In the genomic region with DNA sequence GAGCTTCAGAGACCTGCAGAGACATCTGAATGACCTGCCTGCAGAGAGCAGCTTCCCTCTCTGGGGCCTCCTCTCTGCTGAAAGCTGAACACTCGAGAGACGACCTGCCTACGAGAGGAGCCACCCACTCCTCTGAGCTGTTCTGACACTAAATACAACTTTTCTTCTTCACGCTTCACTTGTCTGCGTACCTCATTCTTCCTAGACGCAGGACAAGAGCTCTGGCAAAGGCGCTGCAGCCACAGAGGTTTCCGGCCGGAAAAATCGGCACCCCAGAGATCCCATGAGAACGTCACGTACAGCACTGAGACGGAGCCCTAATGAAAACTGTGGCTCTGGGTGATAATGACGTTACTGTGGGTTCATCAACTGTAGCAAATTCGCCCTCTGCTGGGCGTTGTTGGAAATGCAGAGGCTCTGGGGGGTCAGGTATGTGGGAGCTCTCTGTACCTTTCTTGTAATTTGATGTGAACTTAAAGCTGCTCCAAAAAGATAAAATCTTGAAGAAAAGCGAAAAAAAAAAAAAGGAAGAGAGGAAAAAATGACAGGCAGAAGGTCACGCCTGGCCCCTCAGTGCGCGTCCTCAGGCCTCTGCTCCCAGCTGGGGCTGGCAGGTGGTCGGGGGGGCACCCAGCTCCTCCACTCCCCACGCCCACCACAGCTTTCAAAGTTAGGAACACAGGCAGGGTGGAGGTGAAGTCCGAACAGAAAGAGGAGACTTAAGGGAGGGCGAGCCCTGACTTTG, we compare ENCODE assay signal across 1 cellular context.
TF ChIP-seq lines count a peak whose summit lies in the region.

No MANE protein-coding gene starts in this region.

TF ChIP-seq in HEK293, 187 proteins besides CTCF, POLR2A, EP300 and RAD21 (continued from another document):
- TF ChIP-seq, protein P1, sequence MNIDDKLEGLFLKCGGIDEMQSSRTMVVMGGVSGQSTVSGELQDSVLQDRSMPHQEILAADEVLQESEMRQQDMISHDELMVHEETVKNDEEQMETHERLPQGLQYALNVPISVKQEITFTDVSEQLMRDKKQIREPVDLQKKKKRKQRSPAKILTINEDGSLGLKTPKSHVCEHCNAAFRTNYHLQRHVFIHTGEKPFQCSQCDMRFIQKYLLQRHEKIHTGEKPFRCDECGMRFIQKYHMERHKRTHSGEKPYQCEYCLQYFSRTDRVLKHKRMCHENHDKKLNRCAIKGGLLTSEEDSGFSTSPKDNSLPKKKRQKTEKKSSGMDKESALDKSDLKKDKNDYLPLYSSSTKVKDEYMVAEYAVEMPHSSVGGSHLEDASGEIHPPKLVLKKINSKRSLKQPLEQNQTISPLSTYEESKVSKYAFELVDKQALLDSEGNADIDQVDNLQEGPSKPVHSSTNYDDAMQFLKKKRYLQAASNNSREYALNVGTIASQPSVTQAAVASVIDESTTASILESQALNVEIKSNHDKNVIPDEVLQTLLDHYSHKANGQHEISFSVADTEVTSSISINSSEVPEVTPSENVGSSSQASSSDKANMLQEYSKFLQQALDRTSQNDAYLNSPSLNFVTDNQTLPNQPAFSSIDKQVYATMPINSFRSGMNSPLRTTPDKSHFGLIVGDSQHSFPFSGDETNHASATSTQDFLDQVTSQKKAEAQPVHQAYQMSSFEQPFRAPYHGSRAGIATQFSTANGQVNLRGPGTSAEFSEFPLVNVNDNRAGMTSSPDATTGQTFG (tag by site-specific recombination; IDR thresholded peaks at IDR 0.05; ENCODE audit: borderline replicate concordance) = no peak
- TF ChIP-seq ZNF174 (tag by site-specific recombination; IDR thresholded peaks at IDR 0.05) (no peak), ZNF76 (tag by site-specific recombination; IDR thresholded peaks at IDR 0.05; ENCODE audit: borderline replicate concordance, low read depth) (no peak), ZNF16 (tag by site-specific recombination; IDR thresholded peaks at IDR 0.05; ENCODE audit: low read depth) (no peak), ZNF707 (tag by site-specific recombination; IDR thresholded peaks at IDR 0.05) (no peak), SP7 (tag by site-specific recombination; IDR thresholded peaks at IDR 0.05) (no peak), ZNF391 (tag by site-specific recombination; IDR thresholded peaks at IDR 0.05; ENCODE audit: borderline replicate concordance, low read depth) (no peak), SETDB1 (IDR thresholded peaks at IDR 0.05; ENCODE audit: insufficient read length, low read length) (peak; percentile 50)
- TF ChIP-seq, protein P2, sequence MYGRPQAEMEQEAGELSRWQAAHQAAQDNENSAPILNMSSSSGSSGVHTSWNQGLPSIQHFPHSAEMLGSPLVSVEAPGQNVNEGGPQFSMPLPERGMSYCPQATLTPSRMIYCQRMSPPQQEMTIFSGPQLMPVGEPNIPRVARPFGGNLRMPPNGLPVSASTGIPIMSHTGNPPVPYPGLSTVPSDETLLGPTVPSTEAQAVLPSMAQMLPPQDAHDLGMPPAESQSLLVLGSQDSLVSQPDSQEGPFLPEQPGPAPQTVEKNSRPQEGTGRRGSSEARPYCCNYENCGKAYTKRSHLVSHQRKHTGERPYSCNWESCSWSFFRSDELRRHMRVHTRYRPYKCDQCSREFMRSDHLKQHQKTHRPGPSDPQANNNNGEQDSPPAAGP (tag by site-specific recombination; IDR thresholded peaks at IDR 0.05) = no peak
- TF ChIP-seq, protein P3, sequence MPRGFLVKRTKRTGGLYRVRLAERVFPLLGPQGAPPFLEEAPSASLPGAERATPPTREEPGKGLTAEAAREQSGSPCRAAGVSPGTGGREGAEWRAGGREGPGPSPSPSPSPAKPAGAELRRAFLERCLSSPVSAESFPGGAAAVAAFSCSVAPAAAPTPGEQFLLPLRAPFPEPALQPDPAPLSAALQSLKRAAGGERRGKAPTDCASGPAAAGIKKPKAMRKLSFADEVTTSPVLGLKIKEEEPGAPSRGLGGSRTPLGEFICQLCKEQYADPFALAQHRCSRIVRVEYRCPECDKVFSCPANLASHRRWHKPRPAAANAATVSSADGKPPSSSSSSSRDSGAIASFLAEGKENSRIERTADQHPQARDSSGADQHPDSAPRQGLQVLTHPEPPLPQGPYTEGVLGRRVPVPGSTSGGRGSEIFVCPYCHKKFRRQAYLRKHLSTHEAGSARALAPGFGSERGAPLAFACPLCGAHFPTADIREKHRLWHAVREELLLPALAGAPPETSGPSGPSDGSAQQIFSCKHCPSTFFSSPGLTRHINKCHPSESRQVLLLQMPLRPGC (tag by site-specific recombination; IDR thresholded peaks at IDR 0.05) = no peak
- TF ChIP-seq, protein P4, sequence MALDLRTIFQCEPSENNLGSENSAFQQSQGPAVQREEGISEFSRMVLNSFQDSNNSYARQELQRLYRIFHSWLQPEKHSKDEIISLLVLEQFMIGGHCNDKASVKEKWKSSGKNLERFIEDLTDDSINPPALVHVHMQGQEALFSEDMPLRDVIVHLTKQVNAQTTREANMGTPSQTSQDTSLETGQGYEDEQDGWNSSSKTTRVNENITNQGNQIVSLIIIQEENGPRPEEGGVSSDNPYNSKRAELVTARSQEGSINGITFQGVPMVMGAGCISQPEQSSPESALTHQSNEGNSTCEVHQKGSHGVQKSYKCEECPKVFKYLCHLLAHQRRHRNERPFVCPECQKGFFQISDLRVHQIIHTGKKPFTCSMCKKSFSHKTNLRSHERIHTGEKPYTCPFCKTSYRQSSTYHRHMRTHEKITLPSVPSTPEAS (tag by site-specific recombination; IDR thresholded peaks at IDR 0.05) = no peak
